Comparison of ENCODE assay signal across 18 cellular contexts in genomic region chr3:185502987-185503386, GRCh38. TPM values are rescaled to one million over a fixed set of nuclear protein-coding genes. Genes with fewer than 3 reads are reported as not detected.
"Had no signal": no experiment of that assay in that cellular context is flagged by ENCODE, and none has a peak within 500 bp of the region (broad histone marks: within the 10 kb centered on the region; RNA-seq: fewer than 3 reads in every experiment).

No MANE protein-coding gene starts in this region.

- H3K27ac Mint-ChIP-seq: activated naive CD4-positive, alpha-beta T cell treated with anti-CD3 and anti-CD28 coated beads, Interleukin-2, amount 10 ng/mL, durations not matched to agents 7 days and 5 days; activated T-helper 2 cell treated with anti-CD3 and anti-CD28 coated beads, Interferon-gamma antibody, Interleukin-2, Interleukin-4, amounts not matched to agents 10 μg/mL and 5 μg/mL and 100 μg/mL, durations not matched to agents 14 hours and 24 hours and 36 hours; natural killer cell treated with Interleukin-12 subunit alpha and Interleukin-12 subunit beta and Interleukin-15 and Interleukin-18, amount 100 ng/mL, for 72 hours; stimulated activated effector memory CD8-positive, alpha-beta T cell treated with anti-CD3 and anti-CD28 coated beads, Interleukin-12 subunit alpha, Interleukin-12 subunit beta, amount 100 ng/mL, for 72 hours had no signal

- H3K4me1 ChIP-seq: colonic mucosa, uterus had no signal

- H3K4me3 Mint-ChIP-seq: activated naive CD4-positive, alpha-beta T cell treated with anti-CD3 and anti-CD28 coated beads, Interleukin-2, amount 10 ng/mL, durations not matched to agents 7 days and 5 days; natural killer cell treated with Interleukin-12 subunit alpha and Interleukin-12 subunit beta and Interleukin-15 and Interleukin-18, amount 100 ng/mL, for 72 hours; stimulated activated effector memory CD8-positive, alpha-beta T cell treated with anti-CD3 and anti-CD28 coated beads, Interleukin-12 subunit alpha, Interleukin-12 subunit beta, amount 100 ng/mL, for 72 hours had no signal

- H3K4me3 ChIP-seq: colonic mucosa, psoas muscle, sigmoid colon, tibial artery, uterus had no signal

- H3K27me3 ChIP-seq: colonic mucosa, sigmoid colon, tibial artery, uterus had no signal

- H3K27ac ChIP-seq: colonic mucosa, psoas muscle, sigmoid colon, tibial artery, uterus, VCaP had no signal

- DNase-seq: activated CD4-positive, alpha-beta T cell treated with anti-CD3 and anti-CD28 coated beads, Interleukin-2, amount 50 U/mL, for 48 hours; activated naive CD4-positive, alpha-beta T cell treated with anti-CD3 and anti-CD28 coated beads, Interleukin-2, amount 10 ng/mL, durations not matched to agents 7 days and 5 days; activated T-cell treated with anti-CD3 and anti-CD28 coated beads, Interleukin-2, amount 50 U/mL, for 1 hour; central memory CD4-positive, alpha-beta T cell; colonic mucosa; hypothalamus; kidney; mesendoderm; occipital lobe; psoas muscle; sigmoid colon; T-helper 9 cell; tibial artery; uterus had no signal

- H3K36me3 Mint-ChIP-seq: natural killer cell treated with Interleukin-12 subunit alpha and Interleukin-12 subunit beta and Interleukin-15 and Interleukin-18, amount 100 ng/mL, for 72 hours had no signal

- H3K9me3 ChIP-seq: colonic mucosa, psoas muscle, sigmoid colon, tibial artery, uterus had no signal

- H3K9me3 Mint-ChIP-seq: activated naive CD4-positive, alpha-beta T cell treated with anti-CD3 and anti-CD28 coated beads, Interleukin-2, amount 10 ng/mL, durations not matched to agents 7 days and 5 days; activated T-helper 2 cell treated with anti-CD3 and anti-CD28 coated beads, Interferon-gamma antibody, Interleukin-2, Interleukin-4, amounts not matched to agents 10 μg/mL and 5 μg/mL and 100 μg/mL, durations not matched to agents 14 hours and 24 hours and 36 hours; natural killer cell treated with Interleukin-12 subunit alpha and Interleukin-12 subunit beta and Interleukin-15 and Interleukin-18, amount 100 ng/mL, for 72 hours; stimulated activated effector memory CD8-positive, alpha-beta T cell treated with anti-CD3 and anti-CD28 coated beads, Interleukin-12 subunit alpha, Interleukin-12 subunit beta, amount 100 ng/mL, for 72 hours had no signal

- H3K36me3 ChIP-seq: colonic mucosa, sigmoid colon, tibial artery, uterus had no signal

- ATAC-seq: natural killer cell treated with Interleukin-12 subunit alpha and Interleukin-12 subunit beta and Interleukin-15 and Interleukin-18, amount 100 ng/mL, for 72 hours; psoas muscle; stimulated activated effector memory CD8-positive, alpha-beta T cell treated with anti-CD3 and anti-CD28 coated beads, Interleukin-12 subunit alpha, Interleukin-12 subunit beta, amount 100 ng/mL, for 72 hours had no signal

- H3K4me1 Mint-ChIP-seq: stimulated activated effector memory CD8-positive, alpha-beta T cell treated with anti-CD3 and anti-CD28 coated beads, Interleukin-12 subunit alpha, Interleukin-12 subunit beta, amount 100 ng/mL, for 72 hours had no signal

RNA-seq across cellular contexts. Expression of gene LIPH, which starts 49.4 kb away (rescaled TPM):
- total RNA-seq: activated T-helper 2 cell treated with anti-CD3 and anti-CD28 coated beads, Interferon-gamma antibody, Interleukin-2, Interleukin-4, amounts not matched to agents 10 μg/mL and 5 μg/mL and 100 μg/mL, durations not matched to agents 14 hours and 24 hours and 36 hours; natural killer cell treated with Interleukin-12 subunit alpha and Interleukin-12 subunit beta and Interleukin-15 and Interleukin-18, amount 100 ng/mL, for 72 hours; occipital lobe; psoas muscle had no signal
